ENCODE assay signal across 1 cellular context in genomic region chr6:41074692-41075436, GRCh38.
TF ChIP-seq lines count a peak whose summit lies in the region.

No MANE protein-coding gene starts in this region.

TF ChIP-seq in GM12878, 131 proteins besides CTCF, POLR2A, EP300 and RAD21:
- TF ChIP-seq MAX (IDR thresholded peaks at IDR 0.05; ENCODE audit: low read depth, low read length) (no peak), CBFB (IDR thresholded peaks at IDR 0.05; ENCODE audit: low read depth) (no peak), CEBPZ (IDR thresholded peaks at IDR 0.05; ENCODE audit: low read depth, low read length) (no peak)
